ENCODE assay signal across 17 cellular contexts in genomic region chr2:211181626-211182025, GRCh38.
DNase-seq lines count a peak whose midpoint lies in the region; ATAC-seq and TF ChIP-seq lines count a peak whose summit lies in the region.
"Had no signal": no experiment of that assay in that cellular context is flagged by ENCODE, and none has a peak within 500 bp of the region (broad histone marks: within the 10 kb centered on the region; RNA-seq: fewer than 3 reads in every experiment).

No MANE protein-coding gene starts in this region.

- no TSS peak for BruUV-seq in PC-9 (replicated peaks; lab: Mats Ljungman, UMichigan)

- H3K4me1 ChIP-seq in Karpas-422 (ENCODE audit: low read length) (no peaks in the 10 kb centered on the region), adipocyte (ENCODE audit: control insufficient read depth, insufficient read depth, low read length) (no peaks in the 10 kb centered on the region), lower lobe of right lung (no peaks in the 10 kb centered on the region), thyroid gland (peaks cover 18 to 23% of the 10 kb centered on the region in 2 donors), PC-9 (replicated peaks; ENCODE audit: insufficient read depth) (no peaks in the 10 kb centered on the region)

- H3K4me3 ChIP-seq in Karpas-422 (ENCODE audit: low read length) (no peak overlapping the region), adipocyte (ENCODE audit: low read length) (no peak overlapping the region), lower lobe of right lung (no peak overlapping the region), thyroid gland (replicated peaks in 1 of 3) (no peak overlapping the region), PC-9 (no peak overlapping the region)
- H3K4me3 ChIP-seq: SK-N-MC had no signal

- peak in 1 of 2 donors; percentile 30 for TF ChIP-seq POLR2A in thyroid gland (IDR thresholded peaks at IDR 0.05)

- intact Hi-C loops in lower lobe of right lung (cut with DNase I) = no loop called here
- intact Hi-C loops in thyroid gland (cut with DNase I) = no loop called here
- intact Hi-C loops in PC-9 (cut with micrococcal nuclease; ENCODE audit: unreplicated experiment) = no loop called here

- no peak overlapping the region for H3K27ac ChIP-seq in Karpas-422 (ENCODE audit: low read length)
- H3K27ac ChIP-seq in lower lobe of right lung = no peak overlapping the region
- peak overlapping the region; percentile 71 to 86 (median 80) for H3K27ac ChIP-seq in thyroid gland
- no peak overlapping the region for H3K27ac ChIP-seq in PC-9
- H3K27ac ChIP-seq: HL-60, SK-N-MC had no signal

- POLR2A ChIA-PET in PC-9 (lab: Charles Lee; ENCODE audit: unreplicated experiment) = no interaction called here

- TF ChIP-seq CTCF in lower lobe of right lung (IDR thresholded peaks at IDR 0.05) = no peak
- peak in 1 of 6 experiments; percentile 8 for TF ChIP-seq CTCF in thyroid gland (IDR thresholded peaks at IDR 0.05)
- no peak for TF ChIP-seq CTCF in PC-9 (conservative IDR thresholded peaks at IDR 0.05)

- 0 out of 2 replicates have a peak, but pooled peaks cover 3% of the 10 kb centered on the region for H3K27me3 ChIP-seq in Karpas-422 (ENCODE audit: low read length)
- H3K27me3 ChIP-seq in adipocyte (replicated peaks; ENCODE audit: control insufficient read depth, insufficient read depth, low read length) = peaks cover 4% of the 10 kb centered on the region
- H3K27me3 ChIP-seq in lower lobe of right lung (ENCODE audit: low read depth) = no peaks in the 10 kb centered on the region
- no peaks in the 10 kb centered on the region for H3K27me3 ChIP-seq in thyroid gland
- no peaks in the 10 kb centered on the region for H3K27me3 ChIP-seq in PC-9 (ENCODE audit: insufficient read depth, low read depth)

- no peak overlapping the region for H3K4me2 ChIP-seq in Karpas-422 (ENCODE audit: low read depth, low read length, poor library complexity, severe bottlenecking)
- H3K4me2 ChIP-seq in PC-9 = no peak overlapping the region

- no peaks in the 10 kb centered on the region for H3K36me3 ChIP-seq in Karpas-422 (ENCODE audit: insufficient read depth, low read length)
- no peaks in the 10 kb centered on the region for H3K36me3 ChIP-seq in adipocyte (ENCODE audit: control insufficient read depth, insufficient read depth, low read length, severe bottlenecking)
- no peaks in the 10 kb centered on the region for H3K36me3 ChIP-seq in lower lobe of right lung
- H3K36me3 ChIP-seq in thyroid gland = no peaks in the 10 kb centered on the region
- H3K36me3 ChIP-seq in PC-9 (ENCODE audit: low read depth) = no peaks in the 10 kb centered on the region

- no peaks in the 10 kb centered on the region for H3K9me2 ChIP-seq in Karpas-422 (replicated peaks; ENCODE audit: insufficient read depth, low read length)
- no peaks in the 10 kb centered on the region for H3K9me2 ChIP-seq in PC-9 (ENCODE audit: insufficient read depth)

- H3K79me2 ChIP-seq in Karpas-422 (ENCODE audit: low read length) (no peaks in the 10 kb centered on the region), PC-9 (ENCODE audit: low read depth) (no peaks in the 10 kb centered on the region)

- H3K9me3 ChIP-seq in Karpas-422 (ENCODE audit: low read length) = no peaks in the 10 kb centered on the region
- H3K9me3 ChIP-seq in adipocyte (ENCODE audit: control insufficient read depth, low read length) = no peaks in the 10 kb centered on the region
- H3K9me3 ChIP-seq in lower lobe of right lung = no peaks in the 10 kb centered on the region
- no peaks in the 10 kb centered on the region for H3K9me3 ChIP-seq in thyroid gland
- no peaks in the 10 kb centered on the region for H3K9me3 ChIP-seq in PC-9 (ENCODE audit: insufficient read depth, low read depth)

- DNase-seq in Karpas-422 = no peak
- DNase-seq in adipocyte (ENCODE audit: low read depth) = peak; percentile 53
- DNase-seq in lower lobe of right lung = peak; percentile 51
- peak; percentile 82 to 87 for DNase-seq in thyroid gland
- DNase-seq in PC-9 = no peak
- no peak for DNase-seq in stimulated activated CD4-positive, alpha-beta T cell treated with anti-CD3 and anti-CD28 coated beads, Interleukin-1b, Interleukin-23, amount 100 ng/mL, for 48 hours
- DNase-seq in GM19238 (ENCODE audit: insufficient read length, low spot score) = no peak
- DNase-seq: activated naive CD8-positive, alpha-beta T cell treated with anti-CD3 and anti-CD28 coated beads, Interleukin-2, amount 50 U/mL, for 24 hours; mammary epithelial cell; NCI-H1092; NCI-H2171 treated with DMSO at 0.1 percent for 48 hours; NCI-H748 treated with DMSO at 0.1 percent for 48 hours; OCI-M1; T1000 had no signal

- no peak overlapping the region for H3K9ac ChIP-seq in Karpas-422 (ENCODE audit: low read length)
- H3K9ac ChIP-seq in adipocyte (ENCODE audit: low read length) = no peak overlapping the region

- WGBS in thyroid gland, 2 donors = 17 to 35% methylated on average over 5 of the region's 5 CpGs

- H3F3A ChIP-seq in PC-9 (ENCODE audit: insufficient read depth, low read depth) = no peaks in the 10 kb centered on the region

- H4K20me1 ChIP-seq in Karpas-422 (ENCODE audit: insufficient read depth, low read depth, low read length) = no peaks in the 10 kb centered on the region
- H4K20me1 ChIP-seq in PC-9 (ENCODE audit: insufficient read depth) = no peaks in the 10 kb centered on the region

- H2AFZ ChIP-seq in Karpas-422 (ENCODE audit: low read length) = peak overlapping the region; percentile 56; the same call in 1 of the 2 replicates
- no peak overlapping the region for H2AFZ ChIP-seq in PC-9

- CTCF ChIA-PET in PC-9 (lab: Charles Lee) = no interaction called here

- ATAC-seq in lower lobe of right lung = peak; percentile 92 to 98
- ATAC-seq: activated CD4-positive, CD25-positive, alpha-beta regulatory T cell treated with anti-CD3 and anti-CD28 coated beads, Interleukin-2, amount 50 U/mL, for 24 hours; activated naive CD8-positive, alpha-beta T cell treated with anti-CD3 and anti-CD28 coated beads, Interleukin-2, amount 50 U/mL, for 24 hours had no signal

Comparison
In these comparisons a context has a peak if more than half of its experiments do, and no peak if none do; other contexts are left out.
1. DNase-seq: peak in adipocyte (single experiment), lower lobe of right lung (single experiment) and thyroid gland (2 of 2); none in Karpas-422 (single experiment), PC-9 (0 of 2), stimulated activated CD4-positive, alpha-beta T cell treated with anti-CD3 and anti-CD28 coated beads, Interleukin-1b, Interleukin-23, amount 100 ng/mL, for 48 hours (single experiment) and GM19238 (single experiment).
2. H3K27ac ChIP-seq: peak in thyroid gland (3 of 3); none in Karpas-422 (single experiment), lower lobe of right lung (single experiment) and PC-9 (single experiment).